In the genomic region with DNA sequence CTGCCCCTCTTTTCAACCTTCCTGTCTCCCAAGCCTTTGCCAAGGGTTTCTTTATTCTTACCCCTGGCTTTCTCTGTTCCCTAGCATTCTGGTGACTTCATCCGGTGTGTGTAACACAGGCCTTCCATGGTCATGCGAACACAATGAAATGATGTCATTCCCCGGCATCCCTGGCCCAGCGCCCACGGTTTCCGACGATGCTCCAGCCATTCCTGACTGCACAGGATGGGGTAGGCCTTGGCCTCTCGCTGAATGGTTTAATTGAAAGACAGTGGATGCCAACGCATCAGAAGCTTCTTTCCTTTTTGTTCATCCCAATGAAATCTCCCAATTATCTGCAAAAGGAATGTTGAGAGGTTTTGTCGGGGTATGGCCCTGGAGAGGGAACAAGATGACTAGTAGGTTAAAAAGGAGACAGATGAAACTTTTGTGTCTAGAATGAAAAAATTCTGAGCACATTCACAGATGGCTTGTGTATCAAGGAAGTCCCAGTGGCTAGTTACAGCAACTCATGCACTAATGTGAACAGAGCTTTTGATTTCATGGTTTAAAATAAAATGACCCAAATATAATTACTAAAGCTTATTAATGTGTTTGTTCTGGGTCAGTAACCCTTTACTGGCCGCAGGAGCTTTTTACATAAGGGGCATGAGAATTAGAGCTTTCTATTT, we compare ENCODE assay signal across 12 cellular contexts.
DNase-seq lines count a peak whose midpoint lies in the region; ATAC-seq, FAIRE-seq and TF ChIP-seq lines count a peak whose summit lies in the region.
"Had no signal": no experiment of that assay in that cellular context is flagged by ENCODE, and none has a peak within 500 bp of the region (broad histone marks: within the 10 kb centered on the region; RNA-seq: fewer than 3 reads in every experiment).

No MANE protein-coding gene starts in this region.

- no peaks in the 10 kb centered on the region for H3K36me3 Mint-ChIP-seq in astrocyte (ENCODE audit: low read depth, unreplicated experiment)

- H3K27me3 Mint-ChIP-seq in astrocyte (ENCODE audit: low read depth, unreplicated experiment) = no peaks in the 10 kb centered on the region

- no peaks in the 10 kb centered on the region for H4K20me1 ChIP-seq in astrocyte (ENCODE audit: insufficient read depth, low read length)

- H3K27ac Mint-ChIP-seq in astrocyte (ENCODE audit: unreplicated experiment) = peak overlapping the region; percentile 64

- H3K36me3 ChIP-seq in astrocyte (ENCODE audit: insufficient read depth, low read length) (no peaks in the 10 kb centered on the region), heart right ventricle (no peaks in the 10 kb centered on the region), small intestine (ENCODE audit: control insufficient read depth in 2 of 2, insufficient read depth in 2 of 2, low read length in 2 of 2) (no peaks in the 10 kb centered on the region)

- H3K4me1 ChIP-seq in astrocyte (ENCODE audit: insufficient read depth, low read length) = peaks cover 12% of the 10 kb centered on the region
- H3K4me1 ChIP-seq in heart right ventricle = peaks cover 0 to 19% (median 8%) of the 10 kb centered on the region in 9 donors
- H3K4me1 ChIP-seq in small intestine (ENCODE audit: control insufficient read depth in 2 of 2, insufficient read depth in 1 of 2, low read depth in 1 of 2, low read length in 1 of 2) = no peaks in the 10 kb centered on the region

- intact Hi-C loops in heart right ventricle (cut with DNase I) = no loop called here

- FAIRE-seq in astrocyte (lab: Jason Lieb, UNC) (no peak), small intestine (lab: Jason Lieb, UNC) (no peak)

- no peak for TF ChIP-seq CTCF in astrocyte (IDR thresholded peaks at IDR 0.05; ENCODE audit: insufficient read depth, low read depth, low read length)
- TF ChIP-seq CTCF in heart right ventricle (IDR thresholded peaks at IDR 0.05) = no peak

- H3K9ac ChIP-seq in astrocyte (ENCODE audit: low read length) = peak overlapping the region; percentile 76

- H3K79me2 ChIP-seq in astrocyte (ENCODE audit: insufficient read depth, low read length) = no peaks in the 10 kb centered on the region

- peak in 9 of 14 donors; percentile 20 to 88 (median 38) for DNase-seq in C1 segment of cervical spinal cord (lab: John Stamatoyannopoulos, UW)
- DNase-seq in astrocyte (ENCODE audit: low read depth) = peak; percentile 95
- peak; percentile 75 to 87 for DNase-seq in heart right ventricle
- DNase-seq in nucleus accumbens (lab: John Stamatoyannopoulos, UW) = peak in 36 of 56 donors; percentile 5 to 84 (median 32)
- no peak for DNase-seq in epidermal melanocyte (ENCODE audit: insufficient read length, low spot score)
- DNase-seq in small intestine = no peak
- no peak for DNase-seq in NCI-H345 (lab: John Stamatoyannopoulos, UW)
- DNase-seq in activated CD4-positive, alpha-beta T cell treated with anti-CD3 and anti-CD28 coated beads for 48 hours = no peak
- DNase-seq: activated naive CD4-positive, alpha-beta T cell; cortex of kidney; naive B cell; stimulated activated CD4-positive, alpha-beta T cell treated with anti-CD3 and anti-CD28 coated beads, Interleukin-2, amount 100 ng/mL, for 24 hours had no signal

- peak overlapping the region; percentile 91 for H3K27ac ChIP-seq in astrocyte (ENCODE audit: low read depth, low read length)
- H3K27ac ChIP-seq in heart right ventricle = peak overlapping the region in 9 of 10 donors; percentile 23 to 82 (median 74)
- H3K27ac ChIP-seq in small intestine (ENCODE audit: low read depth in 1 of 2, low read length in 1 of 2) = peak overlapping the region in 1 of 2 donors; percentile 64

- 42 to 60% methylated on average over 11 of the region's 11 CpGs for WGBS in heart right ventricle, 2 donors
- 81 to 88% (median 87%) methylated on average over 11 of the region's 11 CpGs for WGBS in small intestine, 3 donors

- H3K4me2 ChIP-seq in astrocyte (ENCODE audit: low read length) = peak overlapping the region; percentile 77

- H3K4me1 Mint-ChIP-seq in astrocyte (ENCODE audit: low read depth, unreplicated experiment) = peaks cover 8% of the 10 kb centered on the region
- H3K4me1 Mint-ChIP-seq: naive B cell had no signal

- H3K9me3 ChIP-seq in astrocyte (ENCODE audit: insufficient read depth, low read depth, low read length) = no peaks in the 10 kb centered on the region
- H3K9me3 ChIP-seq in heart right ventricle = peaks cover 0 to 9% (median 0%) of the 10 kb centered on the region in 11 donors
- peaks cover 1% of the 10 kb centered on the region for H3K9me3 ChIP-seq in small intestine (ENCODE audit: control insufficient read depth, low read depth)

- peak overlapping the region; percentile 35 for H3K4me3 ChIP-seq in astrocyte (ENCODE audit: insufficient read depth, low read depth, low read length)
- H3K4me3 ChIP-seq in heart right ventricle = no peak overlapping the region
- H3K4me3 ChIP-seq in small intestine (ENCODE audit: low read depth in 1 of 2, low read length in 2 of 2) = no peak overlapping the region

- H3K27me3 ChIP-seq in astrocyte (ENCODE audit: insufficient read depth, low read length) (no peaks in the 10 kb centered on the region), heart right ventricle (no peaks in the 10 kb centered on the region), small intestine (ENCODE audit: control insufficient read depth in 2 of 2, insufficient read depth in 2 of 2, low read length in 2 of 2) (no peaks in the 10 kb centered on the region)

- peaks cover 6% of the 10 kb centered on the region for H3K9me3 Mint-ChIP-seq in astrocyte (ENCODE audit: unreplicated experiment)

- peak; percentile 75 to 99 (median 94) for ATAC-seq in heart right ventricle

- no peak overlapping the region for H3K4me3 Mint-ChIP-seq in astrocyte (ENCODE audit: unreplicated experiment)
- H3K4me3 Mint-ChIP-seq: naive B cell had no signal

- H2AFZ ChIP-seq in astrocyte (ENCODE audit: low read depth, low read length) = peak overlapping the region; percentile 78

Comparison
In these comparisons a context has a peak if more than half of its experiments do, and no peak if none do; other contexts are left out.
1. DNase-seq: peak in C1 segment of cervical spinal cord (9 of 14), astrocyte (single experiment), heart right ventricle (2 of 2) and nucleus accumbens (36 of 56); none in epidermal melanocyte (single experiment), small intestine (single experiment), NCI-H345 (single experiment) and activated CD4-positive, alpha-beta T cell treated with anti-CD3 and anti-CD28 coated beads for 48 hours (single experiment).